18 cellular contexts compared by ENCODE assay signal in genomic region chr4:3523146-3523627, GRCh38. TPM values are rescaled to one million over a fixed set of nuclear protein-coding genes. Genes with fewer than 3 reads are reported as not detected.
DNase-seq lines count a peak whose midpoint lies in the region; ATAC-seq, FAIRE-seq and TF ChIP-seq lines count a peak whose summit lies in the region.
"Had no signal": no experiment of that assay in that cellular context is flagged by ENCODE, and none has a peak within 500 bp of the region (broad histone marks: within the 10 kb centered on the region; RNA-seq: fewer than 3 reads in every experiment).

No MANE protein-coding gene starts in this region.

- DNase-seq in activated naive CD4-positive, alpha-beta T cell treated with anti-CD3 and anti-CD28 coated beads, Interleukin-2, amount 10 ng/mL, durations not matched to agents 7 days and 5 days: peak; percentile 18
- DNase-seq in activated naive CD4-positive, alpha-beta T cell treated with anti-CD3 and anti-CD28 coated beads, Interleukin-2, amount 50 U/mL, for 72 hours (ENCODE audit: low spot score in 2 of 2): no peak
- DNase-seq in kidney (peak; percentile 26), sciatic nerve (ENCODE audit: low spot score) (peak; percentile 47), mesothelial cell of epicardium (ENCODE audit: low spot score in 2 of 2, unreplicated experiment in 2 of 2) (no peak), NCI-H1105 treated with DMSO at 0.1 percent for 48 hours (lab: John Stamatoyannopoulos, UW) (no peak)
- DNase-seq in activated CD8-positive, alpha-beta T cell treated with anti-CD3 and anti-CD28 coated beads for 36 hours: no peak
- DNase-seq: 8988T; AML-193; Calu3; CD4-positive, CD25-positive, alpha-beta regulatory T cell; DMS 273 treated with DMSO at 0.1 percent for 48 hours; DMS79; GOT3; H9 had no signal

- H3K27ac Mint-ChIP-seq in activated naive CD4-positive, alpha-beta T cell treated with anti-CD3 and anti-CD28 coated beads, Interleukin-2, amount 10 ng/mL, durations not matched to agents 7 days and 5 days: no peak overlapping the region
- H3K27ac Mint-ChIP-seq in activated naive CD4-positive, alpha-beta T cell treated with anti-CD3 and anti-CD28 coated beads, Interleukin-2, amount 50 U/mL, for 72 hours: no peak overlapping the region
- H3K27ac Mint-ChIP-seq in activated CD8-positive, alpha-beta T cell treated with anti-CD3 and anti-CD28 coated beads for 36 hours: no peak overlapping the region
- no peak overlapping the region for H3K27ac Mint-ChIP-seq in mesothelial cell of epicardium
- H3K27ac Mint-ChIP-seq: CD4-positive, CD25-positive, alpha-beta regulatory T cell; H9 had no signal

- H3K4me3 Mint-ChIP-seq in activated naive CD4-positive, alpha-beta T cell treated with anti-CD3 and anti-CD28 coated beads, Interleukin-2, amount 10 ng/mL, durations not matched to agents 7 days and 5 days: no peak overlapping the region
- no peak overlapping the region for H3K4me3 Mint-ChIP-seq in activated CD8-positive, alpha-beta T cell treated with anti-CD3 and anti-CD28 coated beads for 36 hours
- no peak overlapping the region for H3K4me3 Mint-ChIP-seq in mesothelial cell of epicardium
- H3K4me3 Mint-ChIP-seq: CD4-positive, CD25-positive, alpha-beta regulatory T cell; H9 had no signal

- peaks cover 29 to 53% of the 10 kb centered on the region in 2 donors for H3K36me3 ChIP-seq in kidney (ENCODE audit: control insufficient read depth in 1 of 2, insufficient read depth in 2 of 2, low read length in 2 of 2)

- no peaks in the 10 kb centered on the region for H3K9me3 ChIP-seq in kidney (ENCODE audit: control insufficient read depth in 1 of 2, low read length in 2 of 2)
- H3K9me3 ChIP-seq: BLaER1 had no signal

- H3K4me1 ChIP-seq in kidney (ENCODE audit: control insufficient read depth in 1 of 2, insufficient read depth in 1 of 2, low read depth in 1 of 2, low read length in 2 of 2): peaks cover under 1 to 6% of the 10 kb centered on the region in 2 donors

- no peak for ATAC-seq in activated naive CD4-positive, alpha-beta T cell treated with anti-CD3 and anti-CD28 coated beads, Interleukin-2, amount 50 U/mL, for 72 hours
- ATAC-seq in sciatic nerve: no peak
- ATAC-seq in activated CD8-positive, alpha-beta T cell treated with anti-CD3 and anti-CD28 coated beads for 36 hours: no peak
- no peak for ATAC-seq in HG03354 (IDR thresholded peaks at IDR 0.05; ENCODE audit: poor library complexity, severe bottlenecking, unreplicated experiment)

- FAIRE-seq in kidney (lab: Jason Lieb, UNC): no peak
- FAIRE-seq: GM12891 had no signal

- no peak overlapping the region for H3K4me3 ChIP-seq in kidney (ENCODE audit: low read length in 2 of 2)
- H3K4me3 ChIP-seq: BLaER1 had no signal

- H3K27ac ChIP-seq in kidney (ENCODE audit: low read depth in 2 of 2, low read length in 2 of 2): no peak overlapping the region
- H3K27ac ChIP-seq: BLaER1 had no signal

- CTCF ChIA-PET in activated naive CD4-positive, alpha-beta T cell treated with anti-CD3 and anti-CD28 coated beads, Interleukin-2, amount 10 ng/mL, durations not matched to agents 7 days and 5 days (lab: Charles Lee): no interaction called here
- CTCF ChIA-PET in activated CD8-positive, alpha-beta T cell treated with anti-CD3 and anti-CD28 coated beads for 36 hours (lab: Charles Lee): no interaction called here

- H3K9me3 Mint-ChIP-seq in activated naive CD4-positive, alpha-beta T cell treated with anti-CD3 and anti-CD28 coated beads, Interleukin-2, amount 10 ng/mL, durations not matched to agents 7 days and 5 days: no peaks in the 10 kb centered on the region
- no peaks in the 10 kb centered on the region for H3K9me3 Mint-ChIP-seq in activated naive CD4-positive, alpha-beta T cell treated with anti-CD3 and anti-CD28 coated beads, Interleukin-2, amount 50 U/mL, for 72 hours
- no peaks in the 10 kb centered on the region for H3K9me3 Mint-ChIP-seq in activated CD8-positive, alpha-beta T cell treated with anti-CD3 and anti-CD28 coated beads for 36 hours
- no peaks in the 10 kb centered on the region for H3K9me3 Mint-ChIP-seq in mesothelial cell of epicardium
- H3K9me3 Mint-ChIP-seq: H9 had no signal

- peaks cover 15% of the 10 kb centered on the region for H3K36me3 Mint-ChIP-seq in activated naive CD4-positive, alpha-beta T cell treated with anti-CD3 and anti-CD28 coated beads, Interleukin-2, amount 10 ng/mL, durations not matched to agents 7 days and 5 days
- H3K36me3 Mint-ChIP-seq in activated naive CD4-positive, alpha-beta T cell treated with anti-CD3 and anti-CD28 coated beads, Interleukin-2, amount 50 U/mL, for 72 hours: no peaks in the 10 kb centered on the region
- peaks cover 6% of the 10 kb centered on the region for H3K36me3 Mint-ChIP-seq in activated CD8-positive, alpha-beta T cell treated with anti-CD3 and anti-CD28 coated beads for 36 hours (ENCODE audit: low read depth)
- H3K36me3 Mint-ChIP-seq in mesothelial cell of epicardium: peaks cover 4% of the 10 kb centered on the region

- no peaks in the 10 kb centered on the region for H3K27me3 Mint-ChIP-seq in activated naive CD4-positive, alpha-beta T cell treated with anti-CD3 and anti-CD28 coated beads, Interleukin-2, amount 10 ng/mL, durations not matched to agents 7 days and 5 days
- no peaks in the 10 kb centered on the region for H3K27me3 Mint-ChIP-seq in activated CD8-positive, alpha-beta T cell treated with anti-CD3 and anti-CD28 coated beads for 36 hours
- H3K27me3 Mint-ChIP-seq in mesothelial cell of epicardium (ENCODE audit: low read depth): no peaks in the 10 kb centered on the region
- H3K27me3 Mint-ChIP-seq: CD4-positive, CD25-positive, alpha-beta regulatory T cell had no signal

- TF ChIP-seq CTCF in kidney (IDR thresholded peaks at IDR 0.05; ENCODE audit: borderline replicate concordance, extremely low read depth, insufficient read depth): no peak
- TF ChIP-seq CTCF in activated CD8-positive, alpha-beta T cell treated with anti-CD3 and anti-CD28 coated beads for 36 hours (IDR thresholded peaks at IDR 0.05): no peak
- no peak for TF ChIP-seq CTCF in mesothelial cell of epicardium (IDR thresholded peaks at IDR 0.05; ENCODE audit: unreplicated experiment)

- intact Hi-C loops in kidney (cut with DNase I): no loop called here
- intact Hi-C loops in sciatic nerve (cut with DNase I): no loop called here
- intact Hi-C loops in activated CD8-positive, alpha-beta T cell treated with anti-CD3 and anti-CD28 coated beads for 36 hours (cut with micrococcal nuclease): no loop called here

- POLR2A ChIA-PET in activated CD8-positive, alpha-beta T cell treated with anti-CD3 and anti-CD28 coated beads for 36 hours (lab: Charles Lee): no interaction called here

- H3K9ac ChIP-seq in kidney (ENCODE audit: low read length in 2 of 2): no peak overlapping the region
- H3K9ac ChIP-seq: BLaER1 had no signal

- H3K4me1 Mint-ChIP-seq in activated naive CD4-positive, alpha-beta T cell treated with anti-CD3 and anti-CD28 coated beads, Interleukin-2, amount 10 ng/mL, durations not matched to agents 7 days and 5 days: peaks cover 2% of the 10 kb centered on the region
- H3K4me1 Mint-ChIP-seq in activated CD8-positive, alpha-beta T cell treated with anti-CD3 and anti-CD28 coated beads for 36 hours (ENCODE audit: low read depth): peaks cover 6% of the 10 kb centered on the region
- no peaks in the 10 kb centered on the region for H3K4me1 Mint-ChIP-seq in mesothelial cell of epicardium

RNA-seq across cellular contexts. Expression of gene LRPAP1, which starts 9.0 kb away (rescaled TPM):
- total RNA-seq in activated naive CD4-positive, alpha-beta T cell treated with anti-CD3 and anti-CD28 coated beads, Interleukin-2, amount 50 U/mL, for 72 hours: 10 to 100 TPM; 44.9 to 48.7 TPM
- total RNA-seq in kidney: 204 TPM
- polyA plus RNA-seq in kidney (ENCODE audit: insufficient read depth, low read depth, low replicate concordance): 373 TPM
- total RNA-seq in sciatic nerve: 105 TPM
- total RNA-seq in activated CD8-positive, alpha-beta T cell treated with anti-CD3 and anti-CD28 coated beads for 36 hours: 10 to 100 TPM; 46.0 to 49.8 TPM
- 116 to 121 TPM (median 118 TPM) in 3 replicates for total RNA-seq in mesothelial cell of epicardium

Comparison
In these comparisons a context has a peak if more than half of its experiments do, and no peak if none do; other contexts are left out.
1. DNase-seq: peak in activated naive CD4-positive, alpha-beta T cell treated with anti-CD3 and anti-CD28 coated beads, Interleukin-2, amount 10 ng/mL, durations not matched to agents 7 days and 5 days (single experiment), kidney (single experiment) and sciatic nerve (single experiment); none in activated naive CD4-positive, alpha-beta T cell treated with anti-CD3 and anti-CD28 coated beads, Interleukin-2, amount 50 U/mL, for 72 hours (0 of 2), activated CD8-positive, alpha-beta T cell treated with anti-CD3 and anti-CD28 coated beads for 36 hours (single experiment), mesothelial cell of epicardium (0 of 2) and NCI-H1105 treated with DMSO at 0.1 percent for 48 hours (single experiment).